ENCODE assay signal across 15 cellular contexts in the genomic region with DNA sequence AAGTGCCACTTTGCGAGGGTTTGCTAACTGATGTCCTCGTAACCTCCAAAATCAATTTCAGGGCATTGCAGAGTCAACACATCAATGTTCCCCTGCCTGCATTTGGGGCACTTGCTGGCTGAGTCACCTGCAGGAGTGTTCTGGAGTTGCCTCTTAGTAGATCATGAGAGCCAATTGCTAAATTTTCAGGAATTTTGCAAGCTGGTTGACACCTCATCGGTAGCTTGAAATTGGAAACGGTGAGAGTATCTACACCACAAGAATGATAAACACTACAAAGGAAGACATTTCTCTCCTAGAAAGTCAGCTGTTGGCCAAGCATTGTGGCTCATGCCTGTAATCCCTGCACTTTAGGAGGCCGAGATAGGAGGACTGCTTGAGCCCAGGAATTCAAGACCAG. TPM values are rescaled to one million over a fixed set of nuclear protein-coding genes. Genes with fewer than 3 reads are reported as not detected.
A peak's percentile ranks its signal among the peaks of the same experiment; 100 is the strongest.
DNase-seq lines count a peak whose midpoint lies in the region; ATAC-seq, FAIRE-seq and TF ChIP-seq lines count a peak whose summit lies in the region.
"Had no signal": no experiment of that assay in that cellular context is flagged by ENCODE, and none has a peak within 500 bp of the region (broad histone marks: within the 10 kb centered on the region; RNA-seq: fewer than 3 reads in every experiment).

No MANE protein-coding gene starts in this region.

- H3K9me3 ChIP-seq in gastroesophageal sphincter (no peaks in the 10 kb centered on the region), tibial artery (no peaks in the 10 kb centered on the region), psoas muscle (no peaks in the 10 kb centered on the region)

- TF ChIP-seq POLR2A in gastroesophageal sphincter (IDR thresholded peaks at IDR 0.05), result no peak

- H3K36me3 ChIP-seq in gastroesophageal sphincter, result no peaks in the 10 kb centered on the region
- H3K36me3 ChIP-seq in tibial artery, result no peaks in the 10 kb centered on the region
- no peaks in the 10 kb centered on the region for H3K36me3 ChIP-seq in psoas muscle (ENCODE audit: insufficient read depth in 1 of 2, low read depth in 1 of 2)

- H3K4me3 ChIP-seq in gastroesophageal sphincter (no peak overlapping the region), tibial artery (no peak overlapping the region), psoas muscle (no peak overlapping the region)

- peaks cover 6 to 91% (median 19%) of the 10 kb centered on the region in 3 donors for H3K4me1 ChIP-seq in gastroesophageal sphincter
- peaks cover 0 to 88% (median 47%) of the 10 kb centered on the region in 4 donors for H3K4me1 ChIP-seq in tibial artery
- H3K4me1 ChIP-seq in psoas muscle, result no peaks in the 10 kb centered on the region

- H3K27ac ChIP-seq in gastroesophageal sphincter, result peak overlapping the region; percentile 11 to 80 (median 56)
- peak overlapping the region; percentile 72 to 73 for H3K27ac ChIP-seq in tibial artery
- H3K27ac ChIP-seq in psoas muscle, result no peak overlapping the region

- H3K27me3 ChIP-seq in gastroesophageal sphincter (no peaks in the 10 kb centered on the region), tibial artery (no peaks in the 10 kb centered on the region), psoas muscle (ENCODE audit: insufficient read depth in 3 of 3, low read length in 2 of 3) (peaks cover 0 to 3% (median 0%) of the 10 kb centered on the region in 3 donors)

- WGBS in gastroesophageal sphincter (ENCODE audit: low coverage in 1 of 2), 2 donors, result 59% methylated on average over 4 of the region's 5 CpGs; no CpG with 5 or more reads in 1 of the 2 donors
- WGBS in psoas muscle, 3 donors, result 71 to 88% (median 72%) methylated on average over 5 of the region's 5 CpGs

- no peak for FAIRE-seq in GM19239 (lab: Jason Lieb, UNC)

- peak; percentile 92 for DNase-seq in HCEC 1CT
- peak; percentile 77 for DNase-seq in astrocyte of the hippocampus (ENCODE audit: low read depth, low spot score)
- peak in 1 of 2 donors; percentile 75 for DNase-seq in tibial artery
- DNase-seq in GM19239 (ENCODE audit: insufficient read length, low spot score), result no peak
- no peak for DNase-seq in activated T-cell treated with anti-CD3 and anti-CD28 coated beads, Interleukin-2, amount 50 U/mL, for 48 hours
- no peak for DNase-seq in psoas muscle
- DNase-seq in GM19238 (ENCODE audit: insufficient read length, low spot score), result no peak
- DNase-seq: activated B cell treated with CpG ODN at 0.5 μM for 24 hours; dermis blood vessel endothelial cell; NCI-H2171; right cardiac atrium; stimulated activated CD4-positive, alpha-beta T cell treated with anti-CD3 and anti-CD28 coated beads, Interleukin-4, amount 100 ng/mL, for 4 hours; stimulated activated naive B cell treated with anti-CD40 and anti-IgM and Interleukin-4, amounts not matched to agents 10 μg/mL and 1 μg/mL and 100 μg/mL, for 72 hours; SW 1271 had no signal

- ATAC-seq in gastroesophageal sphincter, result peak; percentile 19
- no peak for ATAC-seq in psoas muscle
- ATAC-seq: stimulated activated naive B cell treated with anti-CD40 and anti-IgM and Interleukin-4, amounts not matched to agents 10 μg/mL and 1 μg/mL and 100 μg/mL, for 72 hours had no signal

- no peak for TF ChIP-seq CTCF in gastroesophageal sphincter (IDR thresholded peaks at IDR 0.05)
- TF ChIP-seq CTCF in tibial artery (IDR thresholded peaks at IDR 0.05), result peak in 1 of 2 experiments; percentile 15
- no peak for TF ChIP-seq CTCF in psoas muscle (IDR thresholded peaks at IDR 0.05)

- intact Hi-C loops in tibial artery (cut with DNase I; ENCODE audit: low total_unique reads), result loop anchor here (2.0 kb wide), 1 partner anchor 27 kb away; no protein-coding TSS in a partner anchor
- intact Hi-C loops in psoas muscle (cut with DNase I), result loop anchor here in 1 of 2 donors (10.0 kb wide), 1 partner anchor 57 kb away; no protein-coding TSS in a partner anchor

- TF ChIP-seq EP300 in gastroesophageal sphincter (IDR thresholded peaks at IDR 0.05), result no peak

RNA-seq across cellular contexts. Expression of a gene that starts 10.8 kb away (rescaled TPM):
- total RNA-seq in gastroesophageal sphincter (1 to 10 TPM; 2.0 to 5.9 (median 5.0) TPM), psoas muscle (under 1 TPM in 3 of 4 donors, not detected in 1; 0.30 to 0.57 (median 0.34) TPM)
- polyA plus RNA-seq in psoas muscle, result under 1 TPM; 0.12 to 0.18 (median 0.17) TPM
- total RNA-seq: activated B cell treated with CpG ODN at 0.5 μM for 24 hours had no signal

RNA-seq across cellular contexts. Expression of a gene that starts 27.9 kb away (rescaled TPM):
- total RNA-seq in gastroesophageal sphincter, result 1,000 to 10,000 TPM; 1,820 to 3,515 (median 2,996) TPM
- 10 to 100 TPM; 45.6 to 82.3 (median 66.2) TPM for total RNA-seq in psoas muscle
- polyA plus RNA-seq in psoas muscle, result 100 to 1,000 TPM in 2 of 3 donors, 10 to 100 TPM in 1; 88.1 to 202 (median 115) TPM

Comparison
In these comparisons a context has a peak if more than half of its experiments do, and no peak if none do; other contexts are left out.
1. DNase-seq: peak in HCEC 1CT (single experiment) and astrocyte of the hippocampus (single experiment); none in GM19239 (single experiment), activated T-cell treated with anti-CD3 and anti-CD28 coated beads, Interleukin-2, amount 50 U/mL, for 48 hours (0 of 2), psoas muscle (0 of 2) and GM19238 (single experiment).
2. RNA of a gene that starts 27.9 kb away (total RNA-seq): 1,820 to 3,515 TPM in gastroesophageal sphincter; 45.6 to 82.3 TPM in psoas muscle; every median in the first group is over 10 times any median in the second.